2 cellular contexts compared by ENCODE assay signal in genomic region chr5:132653716-132654115, GRCh38.
TF ChIP-seq lines count a peak whose summit lies in the region.

No MANE protein-coding gene starts in this region.

TF ChIP-seq in HepG2, 621 proteins besides CTCF, POLR2A, EP300 and RAD21:
- TF ChIP-seq ZFYVE20 (CRISPR knock-in tag; IDR thresholded peaks at IDR 0.05; ENCODE audit: borderline replicate concordance, low read depth) (no peak), PATZ1 (CRISPR knock-in tag; IDR thresholded peaks at IDR 0.05) (0 out of 2 replicates have a peak, but pooled peaks have one; percentile 21), STAG1 (CRISPR knock-in tag; IDR thresholded peaks at IDR 0.05) (peak; percentile 43)
TF ChIP-seq in HepG2: peak in this region for 2.

TF ChIP-seq in WTC11, 78 proteins besides CTCF, POLR2A, EP300 and RAD21:
- TF ChIP-seq ZMAT4 (CRISPR knock-in tag; IDR thresholded peaks at IDR 0.05) (no peak), IRF2 (CRISPR knock-in tag; IDR thresholded peaks at IDR 0.05; ENCODE audit: borderline replicate concordance, low read depth) (no peak), MXD4 (CRISPR knock-in tag; IDR thresholded peaks at IDR 0.05; ENCODE audit: borderline replicate concordance) (no peak)
